1 cellular context compared by ENCODE assay signal in the genomic region with DNA sequence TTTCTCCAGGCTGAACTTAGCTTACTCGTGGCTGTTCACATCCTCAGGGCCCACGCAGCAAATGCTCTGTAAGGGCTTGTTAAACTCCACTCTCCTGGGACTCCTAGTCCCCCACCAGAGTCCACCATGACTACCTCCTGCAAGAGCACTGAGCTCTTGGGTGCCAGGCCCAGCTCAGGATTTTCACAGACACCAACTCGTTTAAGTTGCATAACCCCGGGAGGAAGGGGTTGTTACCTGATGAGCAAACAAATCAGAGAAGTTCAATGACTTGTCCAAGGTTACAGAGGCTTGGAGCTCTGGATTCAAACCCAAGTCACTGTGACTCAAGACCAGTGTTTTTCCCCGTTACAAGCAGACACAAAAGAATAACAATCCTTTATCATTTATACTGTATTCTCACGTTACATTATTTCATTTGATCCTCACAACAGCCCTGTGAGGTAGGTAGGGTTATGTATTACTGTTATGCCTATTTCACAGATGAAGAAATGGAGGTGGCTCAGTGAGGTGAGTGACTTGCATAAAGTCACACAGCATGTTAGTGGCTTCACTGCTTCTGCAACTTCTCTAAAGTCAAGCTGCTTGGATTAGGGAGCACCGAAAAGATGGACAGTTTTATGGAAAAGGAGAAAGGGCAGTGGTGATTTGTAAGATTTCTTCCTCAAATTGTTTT.
TF ChIP-seq lines count a peak whose summit lies in the region.

No MANE protein-coding gene starts in this region.

TF ChIP-seq in HepG2, 621 proteins besides CTCF, POLR2A, EP300 and RAD21 (continued from another document and continues in another):
- TF ChIP-seq, protein P1, sequence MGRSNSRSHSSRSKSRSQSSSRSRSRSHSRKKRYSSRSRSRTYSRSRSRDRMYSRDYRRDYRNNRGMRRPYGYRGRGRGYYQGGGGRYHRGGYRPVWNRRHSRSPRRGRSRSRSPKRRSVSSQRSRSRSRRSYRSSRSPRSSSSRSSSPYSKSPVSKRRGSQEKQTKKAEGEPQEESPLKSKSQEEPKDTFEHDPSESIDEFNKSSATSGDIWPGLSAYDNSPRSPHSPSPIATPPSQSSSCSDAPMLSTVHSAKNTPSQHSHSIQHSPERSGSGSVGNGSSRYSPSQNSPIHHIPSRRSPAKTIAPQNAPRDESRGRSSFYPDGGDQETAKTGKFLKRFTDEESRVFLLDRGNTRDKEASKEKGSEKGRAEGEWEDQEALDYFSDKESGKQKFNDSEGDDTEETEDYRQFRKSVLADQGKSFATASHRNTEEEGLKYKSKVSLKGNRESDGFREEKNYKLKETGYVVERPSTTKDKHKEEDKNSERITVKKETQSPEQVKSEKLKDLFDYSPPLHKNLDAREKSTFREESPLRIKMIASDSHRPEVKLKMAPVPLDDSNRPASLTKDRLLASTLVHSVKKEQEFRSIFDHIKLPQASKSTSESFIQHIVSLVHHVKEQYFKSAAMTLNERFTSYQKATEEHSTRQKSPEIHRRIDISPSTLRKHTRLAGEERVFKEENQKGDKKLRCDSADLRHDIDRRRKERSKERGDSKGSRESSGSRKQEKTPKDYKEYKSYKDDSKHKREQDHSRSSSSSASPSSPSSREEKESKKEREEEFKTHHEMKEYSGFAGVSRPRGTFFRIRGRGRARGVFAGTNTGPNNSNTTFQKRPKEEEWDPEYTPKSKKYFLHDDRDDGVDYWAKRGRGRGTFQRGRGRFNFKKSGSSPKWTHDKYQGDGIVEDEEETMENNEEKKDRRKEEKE (IDR thresholded peaks at IDR 0.05) = no peak
- no peak for TF ChIP-seq ZZZ3 (CRISPR knock-in tag; IDR thresholded peaks at IDR 0.05; ENCODE audit: borderline replicate concordance)
- TF ChIP-seq, protein P2, sequence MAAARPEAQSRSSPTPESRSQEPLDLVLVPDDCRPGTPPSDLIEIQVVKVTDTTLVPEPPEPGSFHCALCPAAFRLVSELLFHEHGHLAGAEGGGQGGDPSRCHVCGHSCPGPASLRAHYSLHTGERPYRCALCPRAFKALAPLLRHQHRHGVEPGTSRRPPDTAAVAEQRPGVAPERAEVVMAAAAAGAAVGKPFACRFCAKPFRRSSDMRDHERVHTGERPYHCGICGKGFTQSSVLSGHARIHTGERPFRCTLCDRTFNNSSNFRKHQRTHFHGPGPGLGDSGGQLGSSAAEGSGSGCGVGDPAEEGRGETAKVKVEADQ (CRISPR knock-in tag; IDR thresholded peaks at IDR 0.05; ENCODE audit: borderline replicate concordance) = no peak
- no peak for TF ChIP-seq ZNF589 (CRISPR knock-in tag; conservative IDR thresholded peaks at IDR 0.05)
- TF ChIP-seq, protein P3, sequence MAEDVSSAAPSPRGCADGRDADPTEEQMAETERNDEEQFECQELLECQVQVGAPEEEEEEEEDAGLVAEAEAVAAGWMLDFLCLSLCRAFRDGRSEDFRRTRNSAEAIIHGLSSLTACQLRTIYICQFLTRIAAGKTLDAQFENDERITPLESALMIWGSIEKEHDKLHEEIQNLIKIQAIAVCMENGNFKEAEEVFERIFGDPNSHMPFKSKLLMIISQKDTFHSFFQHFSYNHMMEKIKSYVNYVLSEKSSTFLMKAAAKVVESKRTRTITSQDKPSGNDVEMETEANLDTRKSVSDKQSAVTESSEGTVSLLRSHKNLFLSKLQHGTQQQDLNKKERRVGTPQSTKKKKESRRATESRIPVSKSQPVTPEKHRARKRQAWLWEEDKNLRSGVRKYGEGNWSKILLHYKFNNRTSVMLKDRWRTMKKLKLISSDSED (CRISPR knock-in tag; IDR thresholded peaks at IDR 0.05) = no peak
- TF ChIP-seq, protein P4, sequence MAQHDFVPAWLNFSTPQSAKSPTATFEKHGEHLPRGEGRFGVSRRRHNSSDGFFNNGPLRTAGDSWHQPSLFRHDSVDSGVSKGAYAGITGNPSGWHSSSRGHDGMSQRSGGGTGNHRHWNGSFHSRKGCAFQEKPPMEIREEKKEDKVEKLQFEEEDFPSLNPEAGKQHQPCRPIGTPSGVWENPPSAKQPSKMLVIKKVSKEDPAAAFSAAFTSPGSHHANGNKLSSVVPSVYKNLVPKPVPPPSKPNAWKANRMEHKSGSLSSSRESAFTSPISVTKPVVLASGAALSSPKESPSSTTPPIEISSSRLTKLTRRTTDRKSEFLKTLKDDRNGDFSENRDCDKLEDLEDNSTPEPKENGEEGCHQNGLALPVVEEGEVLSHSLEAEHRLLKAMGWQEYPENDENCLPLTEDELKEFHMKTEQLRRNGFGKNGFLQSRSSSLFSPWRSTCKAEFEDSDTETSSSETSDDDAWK (CRISPR knock-in tag; IDR thresholded peaks at IDR 0.05) = no peak
- TF ChIP-seq ZNF367 (CRISPR knock-in tag; IDR thresholded peaks at IDR 0.05; ENCODE audit: borderline replicate concordance) = no peak
- TF ChIP-seq MIER3 (CRISPR knock-in tag; IDR thresholded peaks at IDR 0.05; ENCODE audit: borderline replicate concordance) = no peak
- TF ChIP-seq, protein P5, sequence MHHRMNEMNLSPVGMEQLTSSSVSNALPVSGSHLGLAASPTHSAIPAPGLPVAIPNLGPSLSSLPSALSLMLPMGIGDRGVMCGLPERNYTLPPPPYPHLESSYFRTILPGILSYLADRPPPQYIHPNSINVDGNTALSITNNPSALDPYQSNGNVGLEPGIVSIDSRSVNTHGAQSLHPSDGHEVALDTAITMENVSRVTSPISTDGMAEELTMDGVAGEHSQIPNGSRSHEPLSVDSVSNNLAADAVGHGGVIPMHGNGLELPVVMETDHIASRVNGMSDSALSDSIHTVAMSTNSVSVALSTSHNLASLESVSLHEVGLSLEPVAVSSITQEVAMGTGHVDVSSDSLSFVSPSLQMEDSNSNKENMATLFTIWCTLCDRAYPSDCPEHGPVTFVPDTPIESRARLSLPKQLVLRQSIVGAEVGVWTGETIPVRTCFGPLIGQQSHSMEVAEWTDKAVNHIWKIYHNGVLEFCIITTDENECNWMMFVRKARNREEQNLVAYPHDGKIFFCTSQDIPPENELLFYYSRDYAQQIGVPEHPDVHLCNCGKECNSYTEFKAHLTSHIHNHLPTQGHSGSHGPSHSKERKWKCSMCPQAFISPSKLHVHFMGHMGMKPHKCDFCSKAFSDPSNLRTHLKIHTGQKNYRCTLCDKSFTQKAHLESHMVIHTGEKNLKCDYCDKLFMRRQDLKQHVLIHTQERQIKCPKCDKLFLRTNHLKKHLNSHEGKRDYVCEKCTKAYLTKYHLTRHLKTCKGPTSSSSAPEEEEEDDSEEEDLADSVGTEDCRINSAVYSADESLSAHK (CRISPR knock-in tag; IDR thresholded peaks at IDR 0.05; ENCODE audit: borderline replicate concordance) = no peak
- TF ChIP-seq ZNF761 (CRISPR knock-in tag; conservative IDR thresholded peaks at IDR 0.05) = no peak
- peak; percentile 72; the same call in 1 of the 2 replicates for TF ChIP-seq RXRA (CRISPR knock-in tag; IDR thresholded peaks at IDR 0.05)
- no peak for TF ChIP-seq NBN (conservative IDR thresholded peaks at IDR 0.05)
- TF ChIP-seq ZBTB20 (CRISPR knock-in tag; IDR thresholded peaks at IDR 0.05; ENCODE audit: borderline replicate concordance, low read depth) = no peak
- TF ChIP-seq, protein P6, sequence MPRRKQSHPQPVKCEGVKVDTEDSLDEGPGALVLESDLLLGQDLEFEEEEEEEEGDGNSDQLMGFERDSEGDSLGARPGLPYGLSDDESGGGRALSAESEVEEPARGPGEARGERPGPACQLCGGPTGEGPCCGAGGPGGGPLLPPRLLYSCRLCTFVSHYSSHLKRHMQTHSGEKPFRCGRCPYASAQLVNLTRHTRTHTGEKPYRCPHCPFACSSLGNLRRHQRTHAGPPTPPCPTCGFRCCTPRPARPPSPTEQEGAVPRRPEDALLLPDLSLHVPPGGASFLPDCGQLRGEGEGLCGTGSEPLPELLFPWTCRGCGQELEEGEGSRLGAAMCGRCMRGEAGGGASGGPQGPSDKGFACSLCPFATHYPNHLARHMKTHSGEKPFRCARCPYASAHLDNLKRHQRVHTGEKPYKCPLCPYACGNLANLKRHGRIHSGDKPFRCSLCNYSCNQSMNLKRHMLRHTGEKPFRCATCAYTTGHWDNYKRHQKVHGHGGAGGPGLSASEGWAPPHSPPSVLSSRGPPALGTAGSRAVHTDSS (CRISPR knock-in tag; conservative IDR thresholded peaks at IDR 0.05) = no peak
- TF ChIP-seq, protein P7, sequence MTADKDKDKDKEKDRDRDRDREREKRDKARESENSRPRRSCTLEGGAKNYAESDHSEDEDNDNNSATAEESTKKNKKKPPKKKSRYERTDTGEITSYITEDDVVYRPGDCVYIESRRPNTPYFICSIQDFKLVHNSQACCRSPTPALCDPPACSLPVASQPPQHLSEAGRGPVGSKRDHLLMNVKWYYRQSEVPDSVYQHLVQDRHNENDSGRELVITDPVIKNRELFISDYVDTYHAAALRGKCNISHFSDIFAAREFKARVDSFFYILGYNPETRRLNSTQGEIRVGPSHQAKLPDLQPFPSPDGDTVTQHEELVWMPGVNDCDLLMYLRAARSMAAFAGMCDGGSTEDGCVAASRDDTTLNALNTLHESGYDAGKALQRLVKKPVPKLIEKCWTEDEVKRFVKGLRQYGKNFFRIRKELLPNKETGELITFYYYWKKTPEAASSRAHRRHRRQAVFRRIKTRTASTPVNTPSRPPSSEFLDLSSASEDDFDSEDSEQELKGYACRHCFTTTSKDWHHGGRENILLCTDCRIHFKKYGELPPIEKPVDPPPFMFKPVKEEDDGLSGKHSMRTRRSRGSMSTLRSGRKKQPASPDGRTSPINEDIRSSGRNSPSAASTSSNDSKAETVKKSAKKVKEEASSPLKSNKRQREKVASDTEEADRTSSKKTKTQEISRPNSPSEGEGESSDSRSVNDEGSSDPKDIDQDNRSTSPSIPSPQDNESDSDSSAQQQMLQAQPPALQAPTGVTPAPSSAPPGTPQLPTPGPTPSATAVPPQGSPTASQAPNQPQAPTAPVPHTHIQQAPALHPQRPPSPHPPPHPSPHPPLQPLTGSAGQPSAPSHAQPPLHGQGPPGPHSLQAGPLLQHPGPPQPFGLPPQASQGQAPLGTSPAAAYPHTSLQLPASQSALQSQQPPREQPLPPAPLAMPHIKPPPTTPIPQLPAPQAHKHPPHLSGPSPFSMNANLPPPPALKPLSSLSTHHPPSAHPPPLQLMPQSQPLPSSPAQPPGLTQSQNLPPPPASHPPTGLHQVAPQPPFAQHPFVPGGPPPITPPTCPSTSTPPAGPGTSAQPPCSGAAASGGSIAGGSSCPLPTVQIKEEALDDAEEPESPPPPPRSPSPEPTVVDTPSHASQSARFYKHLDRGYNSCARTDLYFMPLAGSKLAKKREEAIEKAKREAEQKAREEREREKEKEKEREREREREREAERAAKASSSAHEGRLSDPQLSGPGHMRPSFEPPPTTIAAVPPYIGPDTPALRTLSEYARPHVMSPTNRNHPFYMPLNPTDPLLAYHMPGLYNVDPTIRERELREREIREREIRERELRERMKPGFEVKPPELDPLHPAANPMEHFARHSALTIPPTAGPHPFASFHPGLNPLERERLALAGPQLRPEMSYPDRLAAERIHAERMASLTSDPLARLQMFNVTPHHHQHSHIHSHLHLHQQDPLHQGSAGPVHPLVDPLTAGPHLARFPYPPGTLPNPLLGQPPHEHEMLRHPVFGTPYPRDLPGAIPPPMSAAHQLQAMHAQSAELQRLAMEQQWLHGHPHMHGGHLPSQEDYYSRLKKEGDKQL (CRISPR knock-in tag; IDR thresholded peaks at IDR 0.05; ENCODE audit: low read depth) = no peak
- TF ChIP-seq, protein P8, sequence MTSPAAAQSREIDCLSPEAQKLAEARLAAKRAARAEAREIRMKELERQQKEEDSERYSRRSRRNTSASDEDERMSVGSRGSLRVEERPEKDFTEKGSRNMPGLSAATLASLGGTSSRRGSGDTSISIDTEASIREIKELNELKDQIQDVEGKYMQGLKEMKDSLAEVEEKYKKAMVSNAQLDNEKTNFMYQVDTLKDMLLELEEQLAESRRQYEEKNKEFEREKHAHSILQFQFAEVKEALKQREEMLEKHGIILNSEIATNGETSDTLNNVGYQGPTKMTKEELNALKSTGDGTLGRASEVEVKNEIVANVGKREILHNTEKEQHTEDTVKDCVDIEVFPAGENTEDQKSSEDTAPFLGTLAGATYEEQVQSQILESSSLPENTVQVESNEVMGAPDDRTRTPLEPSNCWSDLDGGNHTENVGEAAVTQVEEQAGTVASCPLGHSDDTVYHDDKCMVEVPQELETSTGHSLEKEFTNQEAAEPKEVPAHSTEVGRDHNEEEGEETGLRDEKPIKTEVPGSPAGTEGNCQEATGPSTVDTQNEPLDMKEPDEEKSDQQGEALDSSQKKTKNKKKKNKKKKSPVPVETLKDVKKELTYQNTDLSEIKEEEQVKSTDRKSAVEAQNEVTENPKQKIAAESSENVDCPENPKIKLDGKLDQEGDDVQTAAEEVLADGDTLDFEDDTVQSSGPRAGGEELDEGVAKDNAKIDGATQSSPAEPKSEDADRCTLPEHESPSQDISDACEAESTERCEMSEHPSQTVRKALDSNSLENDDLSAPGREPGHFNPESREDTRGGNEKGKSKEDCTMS (CRISPR knock-in tag; conservative IDR thresholded peaks at IDR 0.05) = no peak
- TF ChIP-seq ZNF121 (CRISPR knock-in tag; IDR thresholded peaks at IDR 0.05) = no peak
- no peak for TF ChIP-seq DMAP1 (CRISPR knock-in tag; IDR thresholded peaks at IDR 0.05)
- TF ChIP-seq HNRNPL (IDR thresholded peaks at IDR 0.05; ENCODE audit: low read depth, low read length) = no peak
- TF ChIP-seq TBP (CRISPR knock-in tag; IDR thresholded peaks at IDR 0.05) = no peak
- TF ChIP-seq ZNF549 (CRISPR knock-in tag; IDR thresholded peaks at IDR 0.05) = no peak
- TF ChIP-seq NR2F2 (IDR thresholded peaks at IDR 0.05; ENCODE audit: borderline replicate concordance, low read depth) = 0 out of 2 replicates have a peak, but pooled peaks have one; percentile 44
- no peak for TF ChIP-seq ZNF30 (CRISPR knock-in tag; IDR thresholded peaks at IDR 0.05)
- no peak for TF ChIP-seq ZNF431 (CRISPR knock-in tag; IDR thresholded peaks at IDR 0.05; ENCODE audit: borderline replicate concordance, low read depth)
- TF ChIP-seq, protein P9, sequence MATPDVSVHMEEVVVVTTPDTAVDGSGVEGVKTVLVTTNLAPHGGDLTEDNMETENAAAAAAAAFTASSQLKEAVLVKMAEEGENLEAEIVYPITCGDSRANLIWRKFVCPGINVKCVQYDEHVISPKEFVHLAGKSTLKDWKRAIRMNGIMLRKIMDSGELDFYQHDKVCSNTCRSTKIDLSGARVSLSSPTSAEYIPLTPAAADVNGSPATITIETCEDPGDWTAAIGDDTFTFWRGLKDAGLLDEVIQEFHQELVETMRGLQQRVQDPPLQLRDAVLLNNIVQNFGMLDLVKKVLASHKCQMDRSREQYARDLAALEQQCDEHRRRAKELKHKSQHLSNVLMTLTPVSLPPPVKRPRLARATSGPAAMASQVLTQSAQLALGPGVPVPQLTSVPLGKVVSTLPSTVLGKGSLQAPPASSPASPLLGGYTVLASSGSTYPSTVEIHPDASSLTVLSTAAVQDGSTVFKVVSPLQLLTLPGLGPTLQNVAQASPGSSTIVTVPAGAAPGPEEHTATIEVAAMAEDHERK (CRISPR knock-in tag; IDR thresholded peaks at IDR 0.05; ENCODE audit: low read depth) = no peak
- no peak for TF ChIP-seq ZNF577 (CRISPR knock-in tag; IDR thresholded peaks at IDR 0.05; ENCODE audit: borderline replicate concordance, low read depth)
- TF ChIP-seq ZNF207 (IDR thresholded peaks at IDR 0.05; ENCODE audit: borderline replicate concordance) = no peak
- no peak for TF ChIP-seq ARHGAP35 (CRISPR knock-in tag; IDR thresholded peaks at IDR 0.05; ENCODE audit: borderline replicate concordance)
- TF ChIP-seq KLF16 (CRISPR knock-in tag; IDR thresholded peaks at IDR 0.05) = 0 out of 4 replicates have a peak, but pooled peaks of 1 of the 2 experiments have one; percentile 50
- TF ChIP-seq, protein P10, sequence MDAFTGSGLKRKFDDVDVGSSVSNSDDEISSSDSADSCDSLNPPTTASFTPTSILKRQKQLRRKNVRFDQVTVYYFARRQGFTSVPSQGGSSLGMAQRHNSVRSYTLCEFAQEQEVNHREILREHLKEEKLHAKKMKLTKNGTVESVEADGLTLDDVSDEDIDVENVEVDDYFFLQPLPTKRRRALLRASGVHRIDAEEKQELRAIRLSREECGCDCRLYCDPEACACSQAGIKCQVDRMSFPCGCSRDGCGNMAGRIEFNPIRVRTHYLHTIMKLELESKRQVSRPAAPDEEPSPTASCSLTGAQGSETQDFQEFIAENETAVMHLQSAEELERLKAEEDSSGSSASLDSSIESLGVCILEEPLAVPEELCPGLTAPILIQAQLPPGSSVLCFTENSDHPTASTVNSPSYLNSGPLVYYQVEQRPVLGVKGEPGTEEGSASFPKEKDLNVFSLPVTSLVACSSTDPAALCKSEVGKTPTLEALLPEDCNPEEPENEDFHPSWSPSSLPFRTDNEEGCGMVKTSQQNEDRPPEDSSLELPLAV (CRISPR knock-in tag; conservative IDR thresholded peaks at IDR 0.05; ENCODE audit: low read depth) = no peak
